In genomic region chr9:20513126-20513913, GRCh38 we compare ENCODE assay signal across 16 cellular contexts.
DNase-seq lines count a peak whose midpoint lies in the region; ATAC-seq and TF ChIP-seq lines count a peak whose summit lies in the region.
"Had no signal": no experiment of that assay in that cellular context is flagged by ENCODE, and none has a peak within 500 bp of the region (broad histone marks: within the 10 kb centered on the region; RNA-seq: fewer than 3 reads in every experiment).

No MANE protein-coding gene starts in this region.

- no peak for TF ChIP-seq POLR2A in transverse colon (IDR thresholded peaks at IDR 0.05)

- no peaks in the 10 kb centered on the region for H3K9me2 ChIP-seq in PC-9 (ENCODE audit: insufficient read depth)

- H3K27me3 ChIP-seq in PC-9 (ENCODE audit: insufficient read depth, low read depth) (no peaks in the 10 kb centered on the region), foreskin keratinocyte (no peaks in the 10 kb centered on the region), transverse colon (no peaks in the 10 kb centered on the region)
- H3K27me3 ChIP-seq: esophagus muscularis mucosa had no signal

- POLR2A ChIA-PET in PC-9 (lab: Charles Lee; ENCODE audit: unreplicated experiment) = interaction anchor here (0.7 kb wide), 2 partner anchors 36 to 40 kb away, joined by 3 to 4 read pairs; no protein-coding TSS in a partner anchor

- H3K79me2 ChIP-seq in PC-9 (ENCODE audit: low read depth) = no peaks in the 10 kb centered on the region

- DNase-seq in activated naive CD8-positive, alpha-beta T cell treated with anti-CD3 and anti-CD28 coated beads, Interleukin-2, amount 50 U/mL, for 24 hours = no peak
- DNase-seq in PC-9 = peak; percentile 37 to 38
- no peak for DNase-seq in foreskin keratinocyte
- no peak for DNase-seq in transverse colon
- no peak for DNase-seq in hypothalamus (lab: John Stamatoyannopoulos, UW)
- DNase-seq: AML-193; NCI-H1417 treated with DMSO at 0.1 percent for 48 hours; NCI-H524 treated with DMSO at 0.1 percent for 48 hours; stimulated activated CD4-positive, alpha-beta T cell treated with anti-CD3 and anti-CD28 coated beads, Interleukin-1b, Interleukin-23, amount 100 ng/mL, for 48 hours; stimulated activated naive B cell treated with anti-CD40 and anti-IgM and Interleukin-4, amounts not matched to agents 10 μg/mL and 1 μg/mL and 100 μg/mL, for 72 hours had no signal

- intact Hi-C loops in PC-9 (cut with micrococcal nuclease; ENCODE audit: unreplicated experiment) (loop anchor here (2.0 to 10.0 kb wide), 5 partner anchors 37 to 171 kb away; partner anchors contain the start of genes FOCAD and MLLT3), transverse colon (cut with DNase I; ENCODE audit: low total_unique reads) (no loop called here)

- CTCF ChIA-PET in PC-9 (lab: Charles Lee) = no interaction called here

- no peak for TF ChIP-seq EP300 in transverse colon (IDR thresholded peaks at IDR 0.05; ENCODE audit: low read depth)

- no peaks in the 10 kb centered on the region for H3K9me3 Mint-ChIP-seq in activated naive CD8-positive, alpha-beta T cell (ENCODE audit: low read depth)
- H3K9me3 Mint-ChIP-seq in activated naive CD8-positive, alpha-beta T cell treated with anti-CD3 and anti-CD28 coated beads, Interleukin-2, amount 50 U/mL, for 24 hours = no peaks in the 10 kb centered on the region

- peaks cover 4% of the 10 kb centered on the region for H3K36me3 Mint-ChIP-seq in activated naive CD8-positive, alpha-beta T cell
- peaks cover 10% of the 10 kb centered on the region for H3K36me3 Mint-ChIP-seq in activated naive CD8-positive, alpha-beta T cell treated with anti-CD3 and anti-CD28 coated beads, Interleukin-2, amount 50 U/mL, for 24 hours (ENCODE audit: low read depth)

- H3K9me3 ChIP-seq in PC-9 (ENCODE audit: insufficient read depth, low read depth) = no peaks in the 10 kb centered on the region
- H3K9me3 ChIP-seq in transverse colon = no peaks in the 10 kb centered on the region
- H3K9me3 ChIP-seq: esophagus muscularis mucosa, prostate gland had no signal

- no peak overlapping the region for H2AFZ ChIP-seq in PC-9

- H3K36me3 ChIP-seq in PC-9 (ENCODE audit: low read depth) (no peaks in the 10 kb centered on the region), transverse colon (no peaks in the 10 kb centered on the region)
- H3K36me3 ChIP-seq: esophagus muscularis mucosa, prostate gland had no signal

- in situ Hi-C loops in transverse colon (cut with MboI; ENCODE audit: low pct_ligation_motif_present in 1 of 4, low pct_unique_long_range_greater_than_20kb in 1 of 4, low sequenced_read_pairs in 3 of 4) = no loop called here

- 89% methylated on average over 11 of the region's 11 CpGs; no CpG with 5 or more reads in 1 of the 2 donors for WGBS in transverse colon (ENCODE audit: low coverage in 1 of 2), 2 donors

- no peaks in the 10 kb centered on the region for H4K20me1 ChIP-seq in PC-9 (ENCODE audit: insufficient read depth)

- peak overlapping the region; percentile 42; the same call in 1 of the 2 replicates for H3K4me2 ChIP-seq in PC-9

- peaks cover 77% of the 10 kb centered on the region for H3K4me1 Mint-ChIP-seq in activated naive CD8-positive, alpha-beta T cell (ENCODE audit: low read depth)
- H3K4me1 Mint-ChIP-seq in activated naive CD8-positive, alpha-beta T cell treated with anti-CD3 and anti-CD28 coated beads, Interleukin-2, amount 50 U/mL, for 24 hours = peaks cover 57% of the 10 kb centered on the region

- no TSS peak for BruUV-seq in PC-9 (replicated peaks; lab: Mats Ljungman, UMichigan)

- 0 out of 2 replicates have a peak, but pooled peaks cover 8% of the 10 kb centered on the region for H3F3A ChIP-seq in PC-9 (ENCODE audit: insufficient read depth, low read depth)

- H3K4me1 ChIP-seq in PC-9 (replicated peaks; ENCODE audit: insufficient read depth) (peaks cover 20% of the 10 kb centered on the region), foreskin keratinocyte (no peaks in the 10 kb centered on the region), transverse colon (peaks cover 12 to 49% (median 31%) of the 10 kb centered on the region in 4 donors)
- H3K4me1 ChIP-seq: prostate gland had no signal

- TF ChIP-seq CTCF in PC-9 (conservative IDR thresholded peaks at IDR 0.05) (no peak), foreskin keratinocyte (conservative IDR thresholded peaks at IDR 0.05) (no peak), transverse colon (IDR thresholded peaks at IDR 0.05) (no peak)

- no peak overlapping the region for H3K4me3 Mint-ChIP-seq in activated naive CD8-positive, alpha-beta T cell
- no peak overlapping the region for H3K4me3 Mint-ChIP-seq in activated naive CD8-positive, alpha-beta T cell treated with anti-CD3 and anti-CD28 coated beads, Interleukin-2, amount 50 U/mL, for 24 hours
- H3K4me3 Mint-ChIP-seq: mesothelial cell of epicardium; stimulated activated naive B cell treated with anti-CD40 and anti-IgM and Interleukin-4, amounts not matched to agents 10 μg/mL and 1 μg/mL and 100 μg/mL, for 72 hours had no signal

- H3K27me3 Mint-ChIP-seq in activated naive CD8-positive, alpha-beta T cell = no peaks in the 10 kb centered on the region
- no peaks in the 10 kb centered on the region for H3K27me3 Mint-ChIP-seq in activated naive CD8-positive, alpha-beta T cell treated with anti-CD3 and anti-CD28 coated beads, Interleukin-2, amount 50 U/mL, for 24 hours
- H3K27me3 Mint-ChIP-seq: stimulated activated naive B cell treated with anti-CD40 and anti-IgM and Interleukin-4, amounts not matched to agents 10 μg/mL and 1 μg/mL and 100 μg/mL, for 72 hours had no signal

- no peak overlapping the region for H3K4me3 ChIP-seq in PC-9
- no peak overlapping the region for H3K4me3 ChIP-seq in transverse colon
- H3K4me3 ChIP-seq: esophagus muscularis mucosa, prostate gland had no signal

- ATAC-seq in activated naive CD8-positive, alpha-beta T cell treated with anti-CD3 and anti-CD28 coated beads, Interleukin-2, amount 50 U/mL, for 24 hours = no peak
- ATAC-seq in foreskin keratinocyte (no peak), GM19455 (IDR thresholded peaks at IDR 0.05; ENCODE audit: unreplicated experiment) (no peak), GM21723 (IDR thresholded peaks at IDR 0.05; ENCODE audit: unreplicated experiment) (no peak)
- ATAC-seq: stimulated activated naive B cell treated with anti-CD40 and anti-IgM and Interleukin-4, amounts not matched to agents 10 μg/mL and 1 μg/mL and 100 μg/mL, for 72 hours had no signal

- H3K27ac ChIP-seq in PC-9 = peak overlapping the region; percentile 77
- H3K27ac ChIP-seq in foreskin keratinocyte = peak overlapping the region; percentile 33
- peak overlapping the region in 3 of 4 donors; percentile 2 to 33 (median 18) for H3K27ac ChIP-seq in transverse colon
- H3K27ac ChIP-seq: prostate gland had no signal

- H3K27ac Mint-ChIP-seq in activated naive CD8-positive, alpha-beta T cell = peak overlapping the region; percentile 86
- H3K27ac Mint-ChIP-seq in activated naive CD8-positive, alpha-beta T cell treated with anti-CD3 and anti-CD28 coated beads, Interleukin-2, amount 50 U/mL, for 24 hours = no peak overlapping the region
- H3K27ac Mint-ChIP-seq: mesothelial cell of epicardium; stimulated activated naive B cell treated with anti-CD40 and anti-IgM and Interleukin-4, amounts not matched to agents 10 μg/mL and 1 μg/mL and 100 μg/mL, for 72 hours had no signal

Comparison
In these comparisons a context has a peak if more than half of its experiments do, and no peak if none do; other contexts are left out.
1. DNase-seq: peak in PC-9 (2 of 2); none in activated naive CD8-positive, alpha-beta T cell treated with anti-CD3 and anti-CD28 coated beads, Interleukin-2, amount 50 U/mL, for 24 hours (single experiment), foreskin keratinocyte (0 of 2), transverse colon (single experiment) and hypothalamus (0 of 51).
2. H3K27ac ChIP-seq: peak in every context shown above with its lines; median percentile 77 in PC-9; 33 in foreskin keratinocyte; 18 in transverse colon.